Comparison of ENCODE assay signal across 32 cellular contexts in the genomic region with DNA sequence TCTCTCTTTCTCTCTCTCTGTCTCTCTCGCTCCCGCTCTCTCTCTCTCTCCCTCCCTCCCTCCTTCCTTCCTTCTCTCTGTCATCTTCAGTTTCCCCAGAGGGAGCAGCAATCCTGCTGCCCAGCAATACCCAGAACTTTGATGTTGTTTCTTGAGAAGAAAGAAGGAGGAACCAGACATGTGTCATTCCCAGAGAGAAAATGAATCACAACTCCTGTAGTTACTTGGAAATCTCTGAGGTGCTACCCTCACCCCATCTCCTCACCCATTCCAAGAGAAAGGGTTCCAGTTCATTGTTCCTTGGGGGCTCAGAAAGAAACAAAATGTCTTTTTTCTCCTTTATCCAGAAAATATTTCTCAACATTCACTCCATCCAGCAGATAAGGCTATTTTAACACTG.
A peak's percentile ranks its signal among the peaks of the same experiment; 100 is the strongest.
DNase-seq lines count a peak whose midpoint lies in the region; ATAC-seq, FAIRE-seq and TF ChIP-seq lines count a peak whose summit lies in the region.
"Had no signal": no experiment of that assay in that cellular context is flagged by ENCODE, and none has a peak within 500 bp of the region (broad histone marks: within the 10 kb centered on the region; RNA-seq: fewer than 3 reads in every experiment).

No MANE protein-coding gene starts in this region.

- no peak overlapping the region for H2AK5ac ChIP-seq in mesendoderm (ENCODE audit: low read length)

- peak overlapping the region; percentile 79 for H3K27ac Mint-ChIP-seq in astrocyte (ENCODE audit: unreplicated experiment)
- H3K27ac Mint-ChIP-seq: activated CD8-positive, alpha-beta memory T cell treated with anti-CD3 and anti-CD28 coated beads, Interleukin-2, amount 10 ng/mL, durations not matched to agents 7 days and 5 days; CD4-positive, alpha-beta T cell; T-helper 1 cell treated with Interleukin-12 subunit alpha and Interleukin-12 subunit beta and Interleukin-4 antibody, amounts not matched to agents 30 μg/mL and 1 μg/mL, for 36 hours had no signal

- H3K36me3 ChIP-seq in right atrium auricular region (no peaks in the 10 kb centered on the region), astrocyte (ENCODE audit: insufficient read depth, low read length) (no peaks in the 10 kb centered on the region), mesendoderm (ENCODE audit: control insufficient read depth, insufficient read depth, low read length) (no peaks in the 10 kb centered on the region), subcutaneous abdominal adipose tissue (ENCODE audit: control insufficient read depth in 5 of 5, insufficient read depth in 5 of 5, low read length in 5 of 5) (peaks cover 0 to 10% (median 3%) of the 10 kb centered on the region in 5 donors)
- H3K36me3 ChIP-seq: gastrocnemius medialis, sigmoid colon, upper lobe of left lung had no signal

- H3K27me3 ChIP-seq in right atrium auricular region (no peaks in the 10 kb centered on the region), astrocyte (ENCODE audit: insufficient read depth, low read length) (peaks cover 2% of the 10 kb centered on the region), mesendoderm (ENCODE audit: insufficient read depth, low read length, poor library complexity) (no peaks in the 10 kb centered on the region), subcutaneous abdominal adipose tissue (ENCODE audit: control insufficient read depth in 5 of 5, insufficient read depth in 4 of 5, low read length in 5 of 5) (no peaks in the 10 kb centered on the region)
- H3K27me3 ChIP-seq: gastrocnemius medialis, sigmoid colon, upper lobe of left lung had no signal

- H4K5ac ChIP-seq in mesendoderm (ENCODE audit: low read length) = no peak overlapping the region

- H3K56ac ChIP-seq in mesendoderm (ENCODE audit: low read length) = peak overlapping the region; percentile 37

- H3K4ac ChIP-seq in mesendoderm (ENCODE audit: low read depth, low read length) = peak overlapping the region; percentile 71

- TF ChIP-seq CTCF in right atrium auricular region (IDR thresholded peaks at IDR 0.05) = no peak
- TF ChIP-seq CTCF in astrocyte (IDR thresholded peaks at IDR 0.05; ENCODE audit: insufficient read depth, low read depth, low read length) = no peak

- H3K4me2 ChIP-seq in astrocyte (ENCODE audit: low read length) (no peak overlapping the region), mesendoderm (ENCODE audit: low read length) (no peak overlapping the region)
- H3K4me2 ChIP-seq: KMS-11 had no signal

- peak overlapping the region; percentile 62 for H2BK120ac ChIP-seq in mesendoderm (ENCODE audit: low read depth, low read length)

- in situ Hi-C loops in ACHN (cut with HindIII; ENCODE audit: low pct_ligation_motif_present, low pct_unique_long_range_greater_than_20kb, low sequenced_read_pairs) = no loop called here

- no peaks in the 10 kb centered on the region for H3K79me2 ChIP-seq in astrocyte (ENCODE audit: insufficient read depth, low read length)
- no peaks in the 10 kb centered on the region for H3K79me2 ChIP-seq in mesendoderm (ENCODE audit: control insufficient read depth, insufficient read depth, low read length)

- H3K9ac ChIP-seq in astrocyte (ENCODE audit: low read length) (no peak overlapping the region), mesendoderm (ENCODE audit: low read length) (no peak overlapping the region), subcutaneous abdominal adipose tissue (ENCODE audit: low read length in 5 of 5) (no peak overlapping the region)
- H3K9ac ChIP-seq: KMS-11 had no signal

- no peaks in the 10 kb centered on the region for H3K9me3 ChIP-seq in right atrium auricular region
- no peaks in the 10 kb centered on the region for H3K9me3 ChIP-seq in astrocyte (ENCODE audit: insufficient read depth, low read depth, low read length)
- no peaks in the 10 kb centered on the region for H3K9me3 ChIP-seq in subcutaneous abdominal adipose tissue (ENCODE audit: control insufficient read depth in 5 of 5, low read length in 5 of 5)
- H3K9me3 ChIP-seq: gastrocnemius medialis, sigmoid colon, upper lobe of left lung had no signal

- no peaks in the 10 kb centered on the region for H3K79me1 ChIP-seq in mesendoderm (ENCODE audit: low read length)

- no peak overlapping the region for H3K23ac ChIP-seq in mesendoderm (ENCODE audit: low read length)

- H3K9me3 Mint-ChIP-seq in astrocyte (ENCODE audit: unreplicated experiment) = no peaks in the 10 kb centered on the region
- H3K9me3 Mint-ChIP-seq: activated T-cell treated with anti-CD3 and anti-CD28 coated beads, Interleukin-2, amount 50 U/mL, for 4 hours; CD4-positive, alpha-beta T cell; T-helper 1 cell treated with Interleukin-12 subunit alpha and Interleukin-12 subunit beta and Interleukin-4 antibody, amounts not matched to agents 30 μg/mL and 1 μg/mL, for 36 hours had no signal

- H3K27ac ChIP-seq in right atrium auricular region (no peak overlapping the region), astrocyte (ENCODE audit: low read depth, low read length) (no peak overlapping the region), mesendoderm (ENCODE audit: low read depth, low read length) (peak overlapping the region; percentile 79), subcutaneous abdominal adipose tissue (ENCODE audit: low read depth, low read length) (peak overlapping the region; percentile 4)
- H3K27ac ChIP-seq: gastrocnemius medialis, KMS-11, upper lobe of left lung had no signal

- H2AFZ ChIP-seq in astrocyte (ENCODE audit: low read depth, low read length) = no peak overlapping the region

- peaks cover 4% of the 10 kb centered on the region for H3K27me3 Mint-ChIP-seq in astrocyte (ENCODE audit: low read depth, unreplicated experiment)
- H3K27me3 Mint-ChIP-seq: activated CD8-positive, alpha-beta memory T cell treated with anti-CD3 and anti-CD28 coated beads, Interleukin-2, amount 10 ng/mL, durations not matched to agents 7 days and 5 days; CD4-positive, alpha-beta T cell had no signal

- no CpG with 5 or more reads among the region's 2 CpGs for WGBS in mesendoderm (ENCODE audit: extremely low coverage, insufficient coverage, low lambda C conversion rate)

- DNase-seq in Right ventricle myocardium inferior (ENCODE audit: missing footprints) (no peak), right atrium auricular region (ENCODE audit: low spot score) (no peak), astrocyte (ENCODE audit: low read depth) (no peak), mesendoderm (no peak), ACHN (no peak), NCI-H187 (lab: John Stamatoyannopoulos, UW) (no peak)
- DNase-seq: 8988T; activated CD4-positive, alpha-beta T cell treated with anti-CD3 and anti-CD28 coated beads, Interleukin-2, amount 50 U/mL, for 1 hour; activated CD4-positive, CD25-positive, alpha-beta regulatory T cell; activated CD8-positive, alpha-beta memory T cell treated with anti-CD3 and anti-CD28 coated beads, Interleukin-2, amount 10 ng/mL, durations not matched to agents 7 days and 5 days; activated gamma-delta T cell; activated T-cell treated with anti-CD3 and anti-CD28 coated beads, Interleukin-2, amount 50 U/mL, for 4 hours; AML-193; CD4-positive, alpha-beta T cell; gastrocnemius medialis; left colon; NCI-H1417 treated with DMSO at 0.1 percent for 48 hours; NCI-H2081; NCI-H524 treated with DMSO at 0.1 percent for 48 hours; posterior cingulate gyrus; sigmoid colon; stimulated activated CD4-positive, alpha-beta T cell treated with anti-CD3 and anti-CD28 coated beads, Interleukin-4, amount 100 ng/mL, for 24 hours; substantia nigra; upper lobe of left lung had no signal

- no peaks in the 10 kb centered on the region for H4K20me1 ChIP-seq in astrocyte (ENCODE audit: insufficient read depth, low read length)

- H2BK15ac ChIP-seq in mesendoderm (replicated peaks; ENCODE audit: low read depth) = no peak overlapping the region

- H3K18ac ChIP-seq in mesendoderm (ENCODE audit: low read length) = peak overlapping the region; percentile 78

- H2BK5ac ChIP-seq in mesendoderm (ENCODE audit: low read length) = peak overlapping the region; percentile 36

- ATAC-seq in Right ventricle myocardium inferior (peak; percentile 71), HG03342 (IDR thresholded peaks at IDR 0.05; ENCODE audit: unreplicated experiment) (no peak)
- ATAC-seq: activated CD8-positive, alpha-beta memory T cell treated with anti-CD3 and anti-CD28 coated beads, Interleukin-2, amount 10 ng/mL, durations not matched to agents 7 days and 5 days; activated T-cell treated with anti-CD3 and anti-CD28 coated beads, Interleukin-2, amount 50 U/mL, for 4 hours; gastrocnemius medialis; left colon; SK-N-SH treated with all-trans-retinoic acid at 6 μM for 48 hours had no signal

- no peak for FAIRE-seq in astrocyte (lab: Jason Lieb, UNC)
- FAIRE-seq: endometrium, GM19239, H54 had no signal

- H3K4me3 ChIP-seq in right atrium auricular region (no peak overlapping the region), astrocyte (ENCODE audit: insufficient read depth, low read depth, low read length) (no peak overlapping the region), mesendoderm (ENCODE audit: low read length) (no peak overlapping the region), subcutaneous abdominal adipose tissue (ENCODE audit: low read depth in 1 of 5, low read length in 5 of 5) (no peak overlapping the region)
- H3K4me3 ChIP-seq: gastrocnemius medialis, sigmoid colon, upper lobe of left lung had no signal

- peaks cover 0 to 23% of the 10 kb centered on the region in 2 donors for H3K4me1 ChIP-seq in right atrium auricular region
- peaks cover 12% of the 10 kb centered on the region for H3K4me1 ChIP-seq in astrocyte (ENCODE audit: insufficient read depth, low read length)
- H3K4me1 ChIP-seq in mesendoderm (ENCODE audit: control insufficient read depth, low read depth, low read length) = peaks cover 10% of the 10 kb centered on the region
- peaks cover 0 to 34% (median 20%) of the 10 kb centered on the region in 5 donors for H3K4me1 ChIP-seq in subcutaneous abdominal adipose tissue (ENCODE audit: control insufficient read depth in 5 of 5, insufficient read depth in 5 of 5, low read length in 5 of 5)

- peaks cover 2% of the 10 kb centered on the region for H3K36me3 Mint-ChIP-seq in astrocyte (ENCODE audit: low read depth, unreplicated experiment)
- H3K36me3 Mint-ChIP-seq: activated CD8-positive, alpha-beta memory T cell treated with anti-CD3 and anti-CD28 coated beads, Interleukin-2, amount 10 ng/mL, durations not matched to agents 7 days and 5 days had no signal

- intact Hi-C loops in Right ventricle myocardium inferior (cut with DNase I) = no loop called here

- no peak overlapping the region for H4K8ac ChIP-seq in mesendoderm (ENCODE audit: low read depth, low read length)

- H3K4me1 Mint-ChIP-seq in astrocyte (ENCODE audit: low read depth, unreplicated experiment) = peaks cover 53% of the 10 kb centered on the region
- H3K4me1 Mint-ChIP-seq: activated CD8-positive, alpha-beta memory T cell treated with anti-CD3 and anti-CD28 coated beads, Interleukin-2, amount 10 ng/mL, durations not matched to agents 7 days and 5 days had no signal

- H3K4me3 Mint-ChIP-seq in astrocyte (ENCODE audit: unreplicated experiment) = peak overlapping the region; percentile 5
- H3K4me3 Mint-ChIP-seq: activated CD8-positive, alpha-beta memory T cell treated with anti-CD3 and anti-CD28 coated beads, Interleukin-2, amount 10 ng/mL, durations not matched to agents 7 days and 5 days; activated T-cell treated with anti-CD3 and anti-CD28 coated beads, Interleukin-2, amount 50 U/mL, for 4 hours; CD4-positive, alpha-beta T cell; T-helper 1 cell treated with Interleukin-12 subunit alpha and Interleukin-12 subunit beta and Interleukin-4 antibody, amounts not matched to agents 30 μg/mL and 1 μg/mL, for 36 hours had no signal

Comparison
In these comparisons a context has a peak if more than half of its experiments do, and no peak if none do; other contexts are left out.
1. H3K27ac ChIP-seq: peak in mesendoderm (single experiment) and subcutaneous abdominal adipose tissue (single experiment); none in right atrium auricular region (0 of 2) and astrocyte (single experiment).